ENCODE assay signal across 26 cellular contexts in genomic region chr2:117985092-117985491, GRCh38. TPM values are rescaled to one million over a fixed set of nuclear protein-coding genes. Genes with fewer than 3 reads are reported as not detected.
DNase-seq lines count a peak whose midpoint lies in the region; ATAC-seq and TF ChIP-seq lines count a peak whose summit lies in the region.
"Had no signal": no experiment of that assay in that cellular context is flagged by ENCODE, and none has a peak within 500 bp of the region (broad histone marks: within the 10 kb centered on the region; RNA-seq: fewer than 3 reads in every experiment).

No MANE protein-coding gene starts in this region.

- no peaks in the 10 kb centered on the region for H3K9me3 Mint-ChIP-seq in activated T-helper 2 cell treated with anti-CD3 and anti-CD28 coated beads, Interferon-gamma antibody, Interleukin-2, Interleukin-4, amounts not matched to agents 10 μg/mL and 5 μg/mL and 100 μg/mL, durations not matched to agents 14 hours and 24 hours and 36 hours
- H3K9me3 Mint-ChIP-seq in CD4-positive, alpha-beta T cell = no peaks in the 10 kb centered on the region
- H3K9me3 Mint-ChIP-seq: activated naive CD4-positive, alpha-beta T cell treated with anti-CD3 and anti-CD28 coated beads, Interleukin-2, amount 10 ng/mL, durations not matched to agents 7 days and 5 days; activated T-cell treated with anti-CD3 and anti-CD28 coated beads, Interleukin-2, amount 50 U/mL, for 4 hours; natural killer cell treated with Interleukin-12 subunit alpha and Interleukin-12 subunit beta and Interleukin-15 and Interleukin-18, amount 100 ng/mL, for 72 hours; stimulated activated effector memory CD8-positive, alpha-beta T cell treated with anti-CD3 and anti-CD28 coated beads, Interleukin-12 subunit alpha, Interleukin-12 subunit beta, amount 100 ng/mL, for 72 hours had no signal

- peaks cover 57% of the 10 kb centered on the region for H3K36me3 Mint-ChIP-seq in activated T-helper 2 cell treated with anti-CD3 and anti-CD28 coated beads, Interferon-gamma antibody, Interleukin-2, Interleukin-4, amounts not matched to agents 10 μg/mL and 5 μg/mL and 100 μg/mL, durations not matched to agents 14 hours and 24 hours and 36 hours (ENCODE audit: low read depth)
- H3K36me3 Mint-ChIP-seq in CD4-positive, alpha-beta T cell (ENCODE audit: low read depth) = peaks cover 96% of the 10 kb centered on the region

- POLR2A ChIA-PET in CD4-positive, alpha-beta T cell (lab: Charles Lee) = no interaction called here

- no peaks in the 10 kb centered on the region for H3K4me1 Mint-ChIP-seq in activated T-helper 2 cell treated with anti-CD3 and anti-CD28 coated beads, Interferon-gamma antibody, Interleukin-2, Interleukin-4, amounts not matched to agents 10 μg/mL and 5 μg/mL and 100 μg/mL, durations not matched to agents 14 hours and 24 hours and 36 hours (ENCODE audit: low read depth)
- H3K4me1 Mint-ChIP-seq in CD4-positive, alpha-beta T cell (ENCODE audit: low read depth) = no peaks in the 10 kb centered on the region
- H3K4me1 Mint-ChIP-seq: activated naive CD4-positive, alpha-beta T cell treated with anti-CD3 and anti-CD28 coated beads, Interleukin-2, amount 10 ng/mL, durations not matched to agents 7 days and 5 days had no signal

- no peak overlapping the region for H3K27ac Mint-ChIP-seq in activated T-helper 2 cell treated with anti-CD3 and anti-CD28 coated beads, Interferon-gamma antibody, Interleukin-2, Interleukin-4, amounts not matched to agents 10 μg/mL and 5 μg/mL and 100 μg/mL, durations not matched to agents 14 hours and 24 hours and 36 hours
- H3K27ac Mint-ChIP-seq in CD4-positive, alpha-beta T cell = no peak overlapping the region
- H3K27ac Mint-ChIP-seq: activated CD4-positive, alpha-beta T cell treated with anti-CD3 and anti-CD28 coated beads for 36 hours; activated naive CD4-positive, alpha-beta T cell treated with anti-CD3 and anti-CD28 coated beads, Interleukin-2, amount 10 ng/mL, durations not matched to agents 7 days and 5 days; natural killer cell treated with Interleukin-12 subunit alpha and Interleukin-12 subunit beta and Interleukin-15 and Interleukin-18, amount 100 ng/mL, for 72 hours; stimulated activated effector memory CD8-positive, alpha-beta T cell treated with anti-CD3 and anti-CD28 coated beads, Interleukin-12 subunit alpha, Interleukin-12 subunit beta, amount 100 ng/mL, for 72 hours had no signal

- H3K4me3 ChIP-seq in brain microvascular endothelial cell (ENCODE audit: low read depth, low read length) = no peak overlapping the region
- H3K4me3 ChIP-seq: suprapubic skin had no signal

- no peaks in the 10 kb centered on the region for H3K27me3 ChIP-seq in brain microvascular endothelial cell (replicated peaks)
- H3K27me3 ChIP-seq in CD4-positive, alpha-beta T cell (ENCODE audit: control insufficient read depth, insufficient read depth, low read length) = no peaks in the 10 kb centered on the region
- H3K27me3 ChIP-seq: suprapubic skin had no signal

- CTCF ChIA-PET in CD4-positive, alpha-beta T cell (lab: Charles Lee) = interaction anchor here (3.3 kb wide), 1 partner anchor 18 kb away, joined by 9 read pairs; no protein-coding TSS in a partner anchor

- peaks cover 11% of the 10 kb centered on the region for H3K36me3 ChIP-seq in brain microvascular endothelial cell (replicated peaks)

- no peak for ATAC-seq in GM18873 (IDR thresholded peaks at IDR 0.05; ENCODE audit: low FRiP score, unreplicated experiment)
- no peak for ATAC-seq in CD4-positive, alpha-beta T cell (ENCODE audit: poor library complexity)
- ATAC-seq: activated CD4-positive, alpha-beta T cell treated with anti-CD3 and anti-CD28 coated beads for 36 hours; activated T-cell treated with anti-CD3 and anti-CD28 coated beads, Interleukin-2, amount 50 U/mL, for 4 hours; left lobe of liver; natural killer cell treated with Interleukin-12 subunit alpha and Interleukin-12 subunit beta and Interleukin-15 and Interleukin-18, amount 100 ng/mL, for 72 hours; stimulated activated effector memory CD8-positive, alpha-beta T cell treated with anti-CD3 and anti-CD28 coated beads, Interleukin-12 subunit alpha, Interleukin-12 subunit beta, amount 100 ng/mL, for 72 hours had no signal

- in situ Hi-C loops in brain microvascular endothelial cell (cut with HindIII; ENCODE audit: low pct_ligation_motif_present, low sequenced_read_pairs) = no loop called here

- no peak overlapping the region for H3K4me3 Mint-ChIP-seq in activated T-helper 2 cell treated with anti-CD3 and anti-CD28 coated beads, Interferon-gamma antibody, Interleukin-2, Interleukin-4, amounts not matched to agents 10 μg/mL and 5 μg/mL and 100 μg/mL, durations not matched to agents 14 hours and 24 hours and 36 hours (ENCODE audit: low read depth)
- H3K4me3 Mint-ChIP-seq in CD4-positive, alpha-beta T cell = no peak overlapping the region
- H3K4me3 Mint-ChIP-seq: activated CD4-positive, alpha-beta T cell treated with anti-CD3 and anti-CD28 coated beads for 36 hours; activated naive CD4-positive, alpha-beta T cell treated with anti-CD3 and anti-CD28 coated beads, Interleukin-2, amount 10 ng/mL, durations not matched to agents 7 days and 5 days; activated T-cell treated with anti-CD3 and anti-CD28 coated beads, Interleukin-2, amount 50 U/mL, for 4 hours; CD4-positive, CD25-positive, alpha-beta regulatory T cell; natural killer cell treated with Interleukin-12 subunit alpha and Interleukin-12 subunit beta and Interleukin-15 and Interleukin-18, amount 100 ng/mL, for 72 hours; stimulated activated effector memory CD8-positive, alpha-beta T cell treated with anti-CD3 and anti-CD28 coated beads, Interleukin-12 subunit alpha, Interleukin-12 subunit beta, amount 100 ng/mL, for 72 hours had no signal

- peak; percentile 26 for DNase-seq in AG20443 (ENCODE audit: low spot score)
- peak; percentile 16 for DNase-seq in M059J (ENCODE audit: low read depth)
- DNase-seq in brain microvascular endothelial cell = no peak
- peak; percentile 55 for DNase-seq in kidney tubule cell (ENCODE audit: low spot score)
- no peak for DNase-seq in ecto neural progenitor cell (ENCODE audit: low spot score)
- DNase-seq in activated T-helper 2 cell treated with anti-CD3 and anti-CD28 coated beads, Interferon-gamma antibody, Interleukin-2, Interleukin-4, amounts not matched to agents 10 μg/mL and 5 μg/mL and 100 μg/mL, durations not matched to agents 14 hours and 24 hours and 36 hours (ENCODE audit: low spot score) = no peak
- no peak for DNase-seq in CD4-positive, alpha-beta T cell
- DNase-seq: activated CD4-positive, alpha-beta T cell treated with anti-CD3 and anti-CD28 coated beads for 36 hours; activated naive CD4-positive, alpha-beta T cell treated with anti-CD3 and anti-CD28 coated beads, Interleukin-2, amount 10 ng/mL, durations not matched to agents 7 days and 5 days; activated T-cell treated with anti-CD3 and anti-CD28 coated beads, Interleukin-2, amount 50 U/mL, for 4 hours; anterior cingulate cortex; CD4-positive, CD25-positive, alpha-beta regulatory T cell; effector memory CD4-positive, alpha-beta T cell; HCEC 1CT; midbrain; NCI-H1694; OCI-M1; Right ventricle myocardium superior; stimulated activated CD4-positive, alpha-beta T cell treated with anti-CD3 and anti-CD28 coated beads, Interleukin-2, amount 100 ng/mL, for 24 hours; SW 1271 had no signal

- peak; percentile 12 for TF ChIP-seq CTCF in brain microvascular endothelial cell (IDR thresholded peaks at IDR 0.05; ENCODE audit: low read depth, low read length, missing control alignments)
- TF ChIP-seq CTCF in CD4-positive, alpha-beta T cell (IDR thresholded peaks at IDR 0.05) = no peak

- no peaks in the 10 kb centered on the region for H3K9me3 ChIP-seq in CD4-positive, alpha-beta T cell (ENCODE audit: control insufficient read depth, low read length)
- H3K9me3 ChIP-seq: suprapubic skin had no signal

- intact Hi-C loops in activated T-helper 2 cell treated with anti-CD3 and anti-CD28 coated beads, Interferon-gamma antibody, Interleukin-2, Interleukin-4, amounts not matched to agents 10 μg/mL and 5 μg/mL and 100 μg/mL, durations not matched to agents 14 hours and 24 hours and 36 hours (cut with micrococcal nuclease) = no loop called here
- intact Hi-C loops in CD4-positive, alpha-beta T cell (cut with DNase I, micrococcal nuclease) = no loop called here

- H3K27me3 Mint-ChIP-seq in activated T-helper 2 cell treated with anti-CD3 and anti-CD28 coated beads, Interferon-gamma antibody, Interleukin-2, Interleukin-4, amounts not matched to agents 10 μg/mL and 5 μg/mL and 100 μg/mL, durations not matched to agents 14 hours and 24 hours and 36 hours (ENCODE audit: low read depth) = no peaks in the 10 kb centered on the region
- no peaks in the 10 kb centered on the region for H3K27me3 Mint-ChIP-seq in CD4-positive, alpha-beta T cell
- H3K27me3 Mint-ChIP-seq: activated CD4-positive, alpha-beta T cell treated with anti-CD3 and anti-CD28 coated beads for 36 hours; activated naive CD4-positive, alpha-beta T cell treated with anti-CD3 and anti-CD28 coated beads, Interleukin-2, amount 10 ng/mL, durations not matched to agents 7 days and 5 days; CD4-positive, CD25-positive, alpha-beta regulatory T cell; natural killer cell treated with Interleukin-12 subunit alpha and Interleukin-12 subunit beta and Interleukin-15 and Interleukin-18, amount 100 ng/mL, for 72 hours had no signal

- no peak overlapping the region for H3K27ac ChIP-seq in brain microvascular endothelial cell
- H3K27ac ChIP-seq in CD4-positive, alpha-beta T cell (ENCODE audit: low read depth, low read length) = no peak overlapping the region
- H3K27ac ChIP-seq: parathyroid adenoma, suprapubic skin had no signal

RNA-seq across cellular contexts. Expression of gene CCDC93, which starts 28.8 kb away (rescaled TPM):
- 18.2 and 21.4 TPM in 2 replicates for total RNA-seq in M059J (2014; rRNA removed; shearing (Covaris generic))
- total RNA-seq in activated T-helper 2 cell treated with anti-CD3 and anti-CD28 coated beads, Interferon-gamma antibody, Interleukin-2, Interleukin-4, amounts not matched to agents 10 μg/mL and 5 μg/mL and 100 μg/mL, durations not matched to agents 14 hours and 24 hours and 36 hours = 33.8 and 37.0 TPM in 2 replicates
- total RNA-seq in CD4-positive, alpha-beta T cell = 10 to 100 TPM; 62.2 to 64.5 TPM

Comparison
In these comparisons a context has a peak if more than half of its experiments do, and no peak if none do; other contexts are left out.
1. DNase-seq: peak in AG20443 (single experiment), M059J (single experiment) and kidney tubule cell (single experiment); none in brain microvascular endothelial cell (single experiment), ecto neural progenitor cell (single experiment), activated T-helper 2 cell treated with anti-CD3 and anti-CD28 coated beads, Interferon-gamma antibody, Interleukin-2, Interleukin-4, amounts not matched to agents 10 μg/mL and 5 μg/mL and 100 μg/mL, durations not matched to agents 14 hours and 24 hours and 36 hours (single experiment) and CD4-positive, alpha-beta T cell (0 of 10).